21 cellular contexts compared by ENCODE assay signal in the genomic region with DNA sequence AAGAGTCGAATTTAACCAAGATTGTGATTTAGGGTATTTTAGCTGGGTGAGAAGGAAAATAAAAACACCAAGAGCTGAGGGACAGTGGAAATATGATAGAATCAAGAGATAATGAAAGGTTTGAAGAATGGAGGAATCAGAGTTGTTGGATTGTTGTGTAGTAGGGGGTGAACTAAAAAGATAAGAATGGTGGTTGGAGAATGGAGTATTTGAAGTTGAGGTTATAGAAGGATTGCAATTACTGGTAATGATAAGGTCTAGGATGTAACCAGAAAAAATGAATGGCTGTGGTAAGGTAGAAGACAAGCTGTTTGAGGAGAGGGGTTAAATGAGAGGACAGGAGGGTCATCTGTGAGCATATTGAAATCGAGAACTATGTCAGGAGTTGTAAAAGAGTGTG.
"Had no signal": no experiment of that assay in that cellular context is flagged by ENCODE, and none has a peak within 500 bp of the region (broad histone marks: within the 10 kb centered on the region; RNA-seq: fewer than 3 reads in every experiment).

No MANE protein-coding gene starts in this region.

- H3K27ac Mint-ChIP-seq: activated CD4-positive, alpha-beta T cell treated with anti-CD3 and anti-CD28 coated beads, Interleukin-2, amount 10 ng/mL, durations not matched to agents 24 days and 14 days; activated naive CD4-positive, alpha-beta T cell treated with anti-CD3 and anti-CD28 coated beads, Interleukin-2, amount 10 ng/mL, durations not matched to agents 7 days and 5 days; activated naive CD8-positive, alpha-beta T cell treated with anti-CD3 and anti-CD28 coated beads, Interleukin-2, amount 50 U/mL, for 24 hours; memory B cell; T-helper 2 cell treated with Interferon-gamma antibody and Interleukin-4, amounts not matched to agents 5 μg/mL and 100 μg/mL, for 36 hours had no signal

- H3K36me3 ChIP-seq: colonic mucosa, prostate gland had no signal

- H3K9me3 Mint-ChIP-seq: activated CD4-positive, alpha-beta T cell treated with anti-CD3 and anti-CD28 coated beads, Interleukin-2, amount 10 ng/mL, durations not matched to agents 24 days and 14 days; activated naive CD4-positive, alpha-beta T cell treated with anti-CD3 and anti-CD28 coated beads, Interleukin-2, amount 10 ng/mL, durations not matched to agents 7 days and 5 days; activated naive CD8-positive, alpha-beta T cell treated with anti-CD3 and anti-CD28 coated beads, Interleukin-2, amount 50 U/mL, for 24 hours; activated T-cell treated with anti-CD3 and anti-CD28 coated beads, Interleukin-2, amount 50 U/mL, for 4 hours; central memory CD8-positive, alpha-beta T cell; memory B cell; naive thymus-derived CD8-positive, alpha-beta T cell; T-helper 2 cell treated with Interferon-gamma antibody and Interleukin-4, amounts not matched to agents 5 μg/mL and 100 μg/mL, for 36 hours had no signal

- H3K4me3 ChIP-seq: colonic mucosa, gastroesophageal sphincter, prostate gland, right atrium auricular region, thyroid gland had no signal

- H3K27me3 Mint-ChIP-seq: activated CD4-positive, alpha-beta T cell treated with anti-CD3 and anti-CD28 coated beads, Interleukin-2, amount 10 ng/mL, durations not matched to agents 24 days and 14 days; activated naive CD4-positive, alpha-beta T cell treated with anti-CD3 and anti-CD28 coated beads, Interleukin-2, amount 10 ng/mL, durations not matched to agents 7 days and 5 days; central memory CD8-positive, alpha-beta T cell; memory B cell; naive thymus-derived CD8-positive, alpha-beta T cell had no signal

- FAIRE-seq: TTC549 had no signal

- H3K4me3 Mint-ChIP-seq: activated CD4-positive, alpha-beta T cell treated with anti-CD3 and anti-CD28 coated beads, Interleukin-2, amount 10 ng/mL, durations not matched to agents 24 days and 14 days; activated naive CD4-positive, alpha-beta T cell treated with anti-CD3 and anti-CD28 coated beads, Interleukin-2, amount 10 ng/mL, durations not matched to agents 7 days and 5 days; activated naive CD8-positive, alpha-beta T cell treated with anti-CD3 and anti-CD28 coated beads, Interleukin-2, amount 50 U/mL, for 24 hours; activated T-cell treated with anti-CD3 and anti-CD28 coated beads, Interleukin-2, amount 50 U/mL, for 4 hours; central memory CD8-positive, alpha-beta T cell; memory B cell; naive thymus-derived CD8-positive, alpha-beta T cell; T-helper 2 cell treated with Interferon-gamma antibody and Interleukin-4, amounts not matched to agents 5 μg/mL and 100 μg/mL, for 36 hours had no signal

- DNase-seq: activated CD4-positive, alpha-beta T cell treated with anti-CD3 and anti-CD28 coated beads, Interleukin-2, amount 10 ng/mL, durations not matched to agents 24 days and 14 days; activated CD4-positive, CD25-positive, alpha-beta regulatory T cell; activated CD8-positive, alpha-beta memory T cell treated with anti-CD3 and anti-CD28 coated beads, Interleukin-2, amount 50 U/mL, for 4 hours; activated naive CD4-positive, alpha-beta T cell treated with anti-CD3 and anti-CD28 coated beads, Interleukin-2, amount 10 ng/mL, durations not matched to agents 7 days and 5 days; activated naive CD8-positive, alpha-beta T cell treated with anti-CD3 and anti-CD28 coated beads, Interleukin-2, amount 50 U/mL, for 24 hours; activated T-cell treated with anti-CD3 and anti-CD28 coated beads, Interleukin-2, amount 50 U/mL, for 4 hours; anterior cingulate cortex; brain microvascular endothelial cell; colonic mucosa; naive thymus-derived CD8-positive, alpha-beta T cell; stimulated activated CD4-positive, alpha-beta T cell treated with anti-CD3 and anti-CD28 coated beads, Interleukin-2, amount 100 ng/mL, for 24 hours; stimulated activated naive CD4-positive, alpha-beta T cell treated with Interleukin-2 at 50 U/mL for 16 hours; thyroid gland had no signal

- H3K27ac ChIP-seq: brain microvascular endothelial cell, colonic mucosa, gastroesophageal sphincter, prostate gland, right atrium auricular region, thyroid gland had no signal

- H3K27me3 ChIP-seq: brain microvascular endothelial cell, colonic mucosa, gastroesophageal sphincter, right atrium auricular region, thyroid gland had no signal

- H3K9me3 ChIP-seq: colonic mucosa, gastroesophageal sphincter, prostate gland, right atrium auricular region, thyroid gland had no signal

- H3K4me1 ChIP-seq: colonic mucosa, prostate gland had no signal

- ATAC-seq: activated naive CD8-positive, alpha-beta T cell treated with anti-CD3 and anti-CD28 coated beads, Interleukin-2, amount 50 U/mL, for 24 hours; activated T-cell treated with anti-CD3 and anti-CD28 coated beads, Interleukin-2, amount 50 U/mL, for 4 hours; esophagus mucosa; gastroesophageal sphincter; naive thymus-derived CD8-positive, alpha-beta T cell had no signal
